In the genomic region with DNA sequence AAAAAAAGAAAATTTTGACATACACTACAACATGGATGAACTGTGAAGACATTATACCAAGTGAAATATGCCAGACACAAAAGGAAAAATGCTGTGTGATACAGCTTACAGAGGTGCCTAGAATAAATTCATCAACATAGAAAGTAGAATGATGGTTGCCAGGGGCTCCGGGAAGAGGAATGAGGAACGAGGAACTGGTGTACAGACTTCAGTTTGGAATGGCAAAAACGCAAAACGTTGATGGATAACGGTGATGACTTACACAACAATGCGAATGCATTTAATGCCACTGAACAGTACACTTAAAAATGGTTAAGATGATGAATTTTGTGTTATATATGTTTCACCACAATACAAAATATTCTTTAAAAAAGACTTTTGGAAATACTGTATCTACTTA, we compare ENCODE assay signal across 22 cellular contexts.
"Had no signal": no experiment of that assay in that cellular context is flagged by ENCODE, and none has a peak within 500 bp of the region (broad histone marks: within the 10 kb centered on the region; RNA-seq: fewer than 3 reads in every experiment).

No MANE protein-coding gene starts in this region.

- H3K9me3 ChIP-seq: colonic mucosa, esophagus muscularis mucosa, gastrocnemius medialis, heart right ventricle, left lung, lower lobe of right lung, mucosa of descending colon had no signal

- H3K4me3 ChIP-seq: colonic mucosa, esophagus muscularis mucosa, gastrocnemius medialis, heart right ventricle, left lung, lower lobe of right lung, mucosa of descending colon had no signal

- H3K36me3 ChIP-seq: colonic mucosa had no signal

- H3K4me3 Mint-ChIP-seq: dendritic cell treated with granulocyte-macrophage colony-stimulating factor and Interleukin-4, amounts not matched to agents 40 ng/mL and 50 ng/mL, for 4 days; effector memory CD8-positive, alpha-beta T cell; mesothelial cell of epicardium had no signal

- DNase-seq: colonic mucosa; cortex of kidney; effector CD8-positive, alpha-beta T cell; effector memory CD8-positive, alpha-beta T cell; foreskin keratinocyte; gastrocnemius medialis; glutamatergic neuron; head of caudate nucleus; heart right ventricle; hippocampal formation; left cardiac atrium; left lung; left ventricle myocardium superior; lower lobe of right lung; mesenchymal stem cell; mucosa of descending colon had no signal

- FAIRE-seq: endothelial cell of umbilical vein, islet of Langerhans, keratinocyte had no signal

- H3K27ac Mint-ChIP-seq: dendritic cell treated with granulocyte-macrophage colony-stimulating factor and Interleukin-4, amounts not matched to agents 40 ng/mL and 50 ng/mL, for 4 days; mesothelial cell of epicardium had no signal

- H3K27me3 Mint-ChIP-seq: dendritic cell treated with granulocyte-macrophage colony-stimulating factor and Interleukin-4, amounts not matched to agents 40 ng/mL and 50 ng/mL, for 4 days; effector memory CD8-positive, alpha-beta T cell had no signal

- H3K9me3 Mint-ChIP-seq: dendritic cell treated with granulocyte-macrophage colony-stimulating factor and Interleukin-4, amounts not matched to agents 40 ng/mL and 50 ng/mL, for 4 days; effector memory CD8-positive, alpha-beta T cell; mesothelial cell of epicardium had no signal

- H3K4me1 ChIP-seq: colonic mucosa, esophagus muscularis mucosa, gastrocnemius medialis, lower lobe of right lung had no signal

- H3K27me3 ChIP-seq: colonic mucosa, esophagus muscularis mucosa, foreskin keratinocyte, gastrocnemius medialis, heart right ventricle, left lung had no signal

- H3K27ac ChIP-seq: colonic mucosa, esophagus muscularis mucosa, foreskin keratinocyte, gastrocnemius medialis, heart right ventricle, left lung, lower lobe of right lung had no signal
